ENCODE assay signal across 19 cellular contexts in genomic region chr20:33566781-33567603, GRCh38.
DNase-seq lines count a peak whose midpoint lies in the region; ATAC-seq and TF ChIP-seq lines count a peak whose summit lies in the region.
"Had no signal": no experiment of that assay in that cellular context is flagged by ENCODE, and none has a peak within 500 bp of the region (broad histone marks: within the 10 kb centered on the region; RNA-seq: fewer than 3 reads in every experiment).

No MANE protein-coding gene starts in this region.

- no peak for TF ChIP-seq CTCF in KMS-11 (conservative IDR thresholded peaks at IDR 0.05; ENCODE audit: low read depth, low read length)

- H4K20me1 ChIP-seq in KMS-11 (ENCODE audit: insufficient read depth) = no peaks in the 10 kb centered on the region

- peak; percentile 75 for ATAC-seq in left colon
- no peak for ATAC-seq in HG02571 (IDR thresholded peaks at IDR 0.05; ENCODE audit: unreplicated experiment)
- ATAC-seq in HG02588 (IDR thresholded peaks at IDR 0.05; ENCODE audit: unreplicated experiment) = no peak
- no peak for ATAC-seq in HG03432 (IDR thresholded peaks at IDR 0.05; ENCODE audit: unreplicated experiment)
- ATAC-seq: HCT116 had no signal

- H3K27ac ChIP-seq in KMS-11 = peak overlapping the region; percentile 95; the same call in 1 of the 2 replicates
- peak overlapping the region; percentile 57 for H3K27ac ChIP-seq in SK-N-MC
- H3K27ac ChIP-seq: adrenal gland had no signal

- peaks cover 83% of the 10 kb centered on the region for H3K4me1 ChIP-seq in KMS-11 (ENCODE audit: low read depth, poor library complexity, severe bottlenecking)

- intact Hi-C loops in left colon (cut with DNase I, micrococcal nuclease) = no loop called here

- no peaks in the 10 kb centered on the region for H3K27me3 ChIP-seq in KMS-11 (ENCODE audit: insufficient read depth, low read depth)
- H3K27me3 ChIP-seq: adrenal gland had no signal

- H3K36me3 ChIP-seq in KMS-11 (ENCODE audit: insufficient read depth) (no peaks in the 10 kb centered on the region), SK-N-MC (ENCODE audit: insufficient read depth, low read length) (no peaks in the 10 kb centered on the region)
- H3K36me3 ChIP-seq: adrenal gland, prostate gland had no signal

- peak overlapping the region; percentile 94 for H3K4me2 ChIP-seq in KMS-11

- H3K4me3 ChIP-seq in KMS-11 (IDR thresholded peaks at IDR 0.05; ENCODE audit: insufficient read depth, low read depth, low read length) = no peak overlapping the region
- H3K4me3 ChIP-seq in SK-N-MC = peak overlapping the region; percentile 29
- H3K4me3 ChIP-seq: adrenal gland, prostate gland had no signal

- no peak overlapping the region for H2AFZ ChIP-seq in KMS-11 (ENCODE audit: low read depth)

- H3K79me2 ChIP-seq in KMS-11 (ENCODE audit: insufficient read depth, low read depth) = peaks cover 26% of the 10 kb centered on the region; the same call in 1 of the 2 replicates

- H3K9ac ChIP-seq in KMS-11 = peak overlapping the region; percentile 61; the same call in 1 of the 2 replicates
- no peak overlapping the region for H3K9ac ChIP-seq in SK-N-MC (ENCODE audit: insufficient read length)

- DNase-seq in DMS153 (lab: John Stamatoyannopoulos, UW) (peak; percentile 57), SK-N-MC (ENCODE audit: low read depth, low spot score) (no peak), left colon (no peak), DMS114 treated with DMSO at 0.1 percent for 48 hours (lab: John Stamatoyannopoulos, UW; ENCODE audit: unreplicated experiment) (no peak)
- DNase-seq: activated CD4-positive, alpha-beta T cell treated with anti-CD3 and anti-CD28 coated beads for 48 hours; activated effector memory CD4-positive, alpha-beta T cell treated with anti-CD3 and anti-CD28 coated beads, Interleukin-2, amount 50 U/mL, for 16 hours; adrenal gland; caudate nucleus; GDM1; mesendoderm; NCI-H1048; small intestine; stimulated activated CD4-positive, alpha-beta T cell treated with anti-CD3 and anti-CD28 coated beads, Interleukin-4, amount 100 ng/mL, for 24 hours had no signal

- no peaks in the 10 kb centered on the region for H3K9me3 ChIP-seq in SK-N-MC (ENCODE audit: low read depth, low read length)
- H3K9me3 ChIP-seq: adrenal gland, prostate gland had no signal
